ENCODE assay signal across 12 cellular contexts in genomic region chr2:219418155-219418569, GRCh38. TPM values are rescaled to one million over a fixed set of nuclear protein-coding genes. Genes with fewer than 3 reads are reported as not detected.
A peak's percentile ranks its signal among the peaks of the same experiment; 100 is the strongest.
DNase-seq lines count a peak whose midpoint lies in the region; ATAC-seq and TF ChIP-seq lines count a peak whose summit lies in the region.
"Had no signal": no experiment of that assay in that cellular context is flagged by ENCODE, and none has a peak within 500 bp of the region (broad histone marks: within the 10 kb centered on the region; RNA-seq: fewer than 3 reads in every experiment).

DES (plus strand) TSS chr2:219418377; CDS start chr2:219418463, 86 bp downstream.

- 8 to 11% (median 9%) methylated on average over 21 to 39 of the region's 39 CpGs for WGBS in adipose tissue, 3 donors
- 16% methylated on average over 22 to 35 of the region's 39 CpGs for WGBS in tibial nerve, 2 donors

- H3K9me3 Mint-ChIP-seq in endothelial cell (ENCODE audit: unreplicated experiment) = no peaks in the 10 kb centered on the region
- no peaks in the 10 kb centered on the region for H3K9me3 Mint-ChIP-seq in activated naive CD8-positive, alpha-beta T cell treated with anti-CD3 and anti-CD28 coated beads for 36 hours

- no peak for TF ChIP-seq CTCF in tibial nerve (IDR thresholded peaks at IDR 0.05)
- no peak for TF ChIP-seq CTCF in endothelial cell (IDR thresholded peaks at IDR 0.05; ENCODE audit: unreplicated experiment)

- H3K27me3 ChIP-seq in tibial nerve = peaks cover 0 to 64% of the 10 kb centered on the region in 2 donors

- H3K27me3 Mint-ChIP-seq in endothelial cell (ENCODE audit: unreplicated experiment) = peaks cover 6% of the 10 kb centered on the region
- H3K27me3 Mint-ChIP-seq in activated naive CD8-positive, alpha-beta T cell treated with anti-CD3 and anti-CD28 coated beads for 36 hours = peaks cover 36% of the 10 kb centered on the region

- no peaks in the 10 kb centered on the region for H3K36me3 Mint-ChIP-seq in endothelial cell (ENCODE audit: low read depth, unreplicated experiment)
- no peaks in the 10 kb centered on the region for H3K36me3 Mint-ChIP-seq in activated naive CD8-positive, alpha-beta T cell treated with anti-CD3 and anti-CD28 coated beads for 36 hours

- ATAC-seq in Right ventricle myocardium superior (ENCODE audit: poor library complexity) = peak; percentile 68
- ATAC-seq: left lobe of liver, T-helper 17 cell had no signal

- H3K27ac ChIP-seq in adipose tissue (ENCODE audit: low read depth, low read length) (no peak within 1 kb of the TSS), tibial nerve (no peak within 1 kb of the TSS)

- intact Hi-C loops in Right ventricle myocardium superior (cut with DNase I) = no loop called here

- H3K4me3 ChIP-seq in tibial nerve = peak within 1 kb of the TSS in 1 of 4 donors; percentile 3

- H3K4me1 Mint-ChIP-seq in endothelial cell (ENCODE audit: unreplicated experiment) = no peaks in the 10 kb centered on the region
- no peaks in the 10 kb centered on the region for H3K4me1 Mint-ChIP-seq in activated naive CD8-positive, alpha-beta T cell treated with anti-CD3 and anti-CD28 coated beads for 36 hours

- H3K4me1 ChIP-seq in tibial nerve = peaks cover 0 to 11% (median 4%) of the 10 kb centered on the region in 4 donors

- peaks cover 0 to 2% (median under 1%) of the 10 kb centered on the region in 4 donors for H3K9me3 ChIP-seq in tibial nerve

- TF ChIP-seq POLR2A in tibial nerve (IDR thresholded peaks at IDR 0.05) = no peak

- H3K4me3 Mint-ChIP-seq in endothelial cell (ENCODE audit: unreplicated experiment) = no peak within 1 kb of the TSS
- no peak within 1 kb of the TSS for H3K4me3 Mint-ChIP-seq in activated naive CD8-positive, alpha-beta T cell treated with anti-CD3 and anti-CD28 coated beads for 36 hours
- H3K4me3 Mint-ChIP-seq: T-helper 17 cell had no signal

- no peak within 1 kb of the TSS for H3K27ac Mint-ChIP-seq in endothelial cell (ENCODE audit: unreplicated experiment)
- no peak within 1 kb of the TSS for H3K27ac Mint-ChIP-seq in activated naive CD8-positive, alpha-beta T cell treated with anti-CD3 and anti-CD28 coated beads for 36 hours
- H3K27ac Mint-ChIP-seq: T-helper 17 cell had no signal

- H3K36me3 ChIP-seq in tibial nerve = no peaks in the 10 kb centered on the region

- DNase-seq in Right ventricle myocardium superior (peak; percentile 83), myocyte (ENCODE audit: low read depth) (peak; percentile 94), tibial nerve (ENCODE audit: low spot score in 2 of 2) (no peak), endothelial cell (ENCODE audit: low spot score) (no peak), activated gamma-delta T cell treated with Interleukin-2 at 50 U/mL for 16 hours (no peak), dermis blood vessel endothelial cell (no peak)
- DNase-seq in activated naive CD8-positive, alpha-beta T cell treated with anti-CD3 and anti-CD28 coated beads for 36 hours = no peak
- DNase-seq: MM.1S, NCI-H82, T-helper 17 cell had no signal

- TF ChIP-seq EP300 in tibial nerve (IDR thresholded peaks at IDR 0.05) = no peak

RNA-seq across cellular contexts. Expression of gene DES, which starts in this region (rescaled TPM):
- 10 to 100 TPM; 18.9 to 35.8 (median 25.4) TPM for polyA plus RNA-seq in adipose tissue
- total RNA-seq in Right ventricle myocardium superior (12,920 TPM), myocyte (10,265 and 13,585 TPM in 2 replicates), tibial nerve (10 to 100 TPM; 20.7 to 50.4 (median 25.0) TPM), endothelial cell (ENCODE audit: unreplicated experiment) (0.10 TPM), dermis blood vessel endothelial cell (not detected in 2 replicates)
- 3,580 TPM for polyA plus RNA-seq in myocyte (2012)
- under 1 TPM; 0.26 to 0.39 TPM for total RNA-seq in activated naive CD8-positive, alpha-beta T cell treated with anti-CD3 and anti-CD28 coated beads for 36 hours
- total RNA-seq: T-helper 17 cell had no signal

Comparison
In these comparisons a context has a peak if more than half of its experiments do, and no peak if none do; other contexts are left out.
1. RNA of gene DES (total RNA-seq): 10,265 to 13,585 TPM in myocyte and 12,920 TPM in Right ventricle myocardium superior (single experiment); 20.7 to 50.4 TPM in tibial nerve, 0.26 to 0.39 TPM in activated naive CD8-positive, alpha-beta T cell treated with anti-CD3 and anti-CD28 coated beads for 36 hours, 0.10 TPM in endothelial cell (single experiment) and not detected in dermis blood vessel endothelial cell; every median in the first group is over 100 times any median in the second.
2. DNase-seq: peak in Right ventricle myocardium superior (single experiment) and myocyte (single experiment); none in tibial nerve (0 of 2), endothelial cell (single experiment), activated gamma-delta T cell treated with Interleukin-2 at 50 U/mL for 16 hours (single experiment), dermis blood vessel endothelial cell (single experiment) and activated naive CD8-positive, alpha-beta T cell treated with anti-CD3 and anti-CD28 coated beads for 36 hours (single experiment).